11 cellular contexts compared by ENCODE assay signal in the genomic region with DNA sequence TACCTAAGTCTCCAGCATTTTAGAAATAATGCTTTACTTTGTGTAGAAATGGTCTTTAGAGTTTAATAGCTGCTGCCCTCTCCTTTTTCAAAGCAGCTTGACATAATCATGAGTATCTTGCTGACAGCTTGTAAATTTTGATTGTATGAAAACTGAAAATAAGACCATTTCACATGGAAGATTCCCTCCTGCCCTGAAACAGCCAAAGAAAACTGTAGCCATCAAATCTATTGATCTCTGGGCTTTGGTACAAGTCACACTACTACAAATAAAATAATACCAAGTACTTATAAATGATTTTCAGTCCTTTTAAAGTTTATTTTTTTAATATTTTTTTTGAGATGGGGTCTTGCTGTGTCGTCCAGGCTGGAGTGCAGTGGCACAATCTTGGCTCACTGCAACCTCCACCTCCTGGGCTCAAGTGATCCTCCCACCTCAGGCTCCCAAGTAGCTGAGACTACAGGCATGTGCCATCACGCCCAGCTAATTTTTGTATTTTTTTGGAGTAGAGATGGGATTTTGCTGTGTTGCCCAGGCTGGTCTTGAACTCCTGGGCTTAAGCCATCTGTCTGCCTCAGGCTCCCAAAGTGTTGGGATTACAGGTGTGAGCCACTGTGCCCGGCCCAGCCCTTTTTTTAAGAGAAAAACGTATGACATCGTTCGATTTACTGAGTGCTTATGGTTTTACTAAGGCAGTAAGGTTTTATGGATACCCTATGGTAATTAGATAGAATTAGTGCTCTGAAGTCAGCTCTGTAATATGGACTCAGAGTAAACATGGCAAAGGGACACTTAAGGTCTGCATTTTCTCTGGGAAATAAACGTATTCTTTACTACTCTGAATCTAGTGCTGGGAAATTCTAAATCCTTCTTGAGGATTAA. TPM values are rescaled to one million over a fixed set of nuclear protein-coding genes. Genes with fewer than 3 reads are reported as not detected.
DNase-seq lines count a peak whose midpoint lies in the region; ATAC-seq and TF ChIP-seq lines count a peak whose summit lies in the region.
"Had no signal": no experiment of that assay in that cellular context is flagged by ENCODE, and none has a peak within 500 bp of the region (broad histone marks: within the 10 kb centered on the region; RNA-seq: fewer than 3 reads in every experiment).

No MANE protein-coding gene starts in this region.

- H3K27ac Mint-ChIP-seq in T-helper 2 cell treated with Interferon-gamma antibody and Interleukin-4, amounts not matched to agents 5 μg/mL and 100 μg/mL, for 36 hours: peak overlapping the region; percentile 94
- H3K27ac Mint-ChIP-seq in stimulated activated memory B cell treated with anti-CD40 and anti-IgM and Interleukin-4, amounts not matched to agents 10 μg/mL and 1 μg/mL and 100 μg/mL, for 72 hours: peak overlapping the region; percentile 98
- H3K27ac Mint-ChIP-seq: endodermal cell had no signal

- H3K4me3 ChIP-seq in SU-DHL-6 (ENCODE audit: insufficient read depth, low read length, poor library complexity, severe bottlenecking): no peak overlapping the region
- peak overlapping the region in 1 of 4 donors; percentile 33 for H3K4me3 ChIP-seq in esophagus squamous epithelium
- H3K4me3 ChIP-seq: A549, ovary had no signal

- peaks cover 55 to 100% (median 75%) of the 10 kb centered on the region in 3 donors for H3K4me1 ChIP-seq in esophagus squamous epithelium

- ATAC-seq in stimulated activated memory B cell treated with anti-CD40 and anti-IgM and Interleukin-4, amounts not matched to agents 10 μg/mL and 1 μg/mL and 100 μg/mL, for 72 hours: no peak
- ATAC-seq in esophagus mucosa (no peak), GM19452 (IDR thresholded peaks at IDR 0.05; ENCODE audit: unreplicated experiment) (no peak)
- ATAC-seq: A549 had no signal

- peak overlapping the region; percentile 87 for H3K4me3 Mint-ChIP-seq in T-helper 2 cell treated with Interferon-gamma antibody and Interleukin-4, amounts not matched to agents 5 μg/mL and 100 μg/mL, for 36 hours
- peak overlapping the region; percentile 75 for H3K4me3 Mint-ChIP-seq in stimulated activated memory B cell treated with anti-CD40 and anti-IgM and Interleukin-4, amounts not matched to agents 10 μg/mL and 1 μg/mL and 100 μg/mL, for 72 hours
- H3K4me3 Mint-ChIP-seq: endodermal cell had no signal

- no peaks in the 10 kb centered on the region for H3K9me2 ChIP-seq in SU-DHL-6 (replicated peaks; ENCODE audit: insufficient read depth, low read length)

- H3K4me2 ChIP-seq in SU-DHL-6 (ENCODE audit: low read depth, low read length, poor library complexity, severe bottlenecking): peak overlapping the region; percentile 6
- H3K4me2 ChIP-seq: A549 had no signal

- TF ChIP-seq POLR2A in esophagus squamous epithelium (IDR thresholded peaks at IDR 0.05): no peak

- no peak overlapping the region for H3K9ac ChIP-seq in SU-DHL-6 (ENCODE audit: low read length)

- H3K36me3 ChIP-seq in SU-DHL-6 (ENCODE audit: low read length) (no peaks in the 10 kb centered on the region), esophagus squamous epithelium (no peaks in the 10 kb centered on the region)
- H3K36me3 ChIP-seq: ovary had no signal

- no peak overlapping the region for H2AFZ ChIP-seq in SU-DHL-6 (ENCODE audit: low read depth, low read length, severe bottlenecking)

- H3K27me3 ChIP-seq in SU-DHL-6 (ENCODE audit: low read length) (no peaks in the 10 kb centered on the region; the same call in 1 of the 2 replicates), esophagus squamous epithelium (no peaks in the 10 kb centered on the region)
- H3K27me3 ChIP-seq: ovary had no signal

- intact Hi-C loops in esophagus squamous epithelium (cut with DNase I): no loop called here

- no peak for TF ChIP-seq CTCF in SU-DHL-6 (IDR thresholded peaks at IDR 0.05; ENCODE audit: insufficient read depth, low read length, poor library complexity, severe bottlenecking)
- TF ChIP-seq CTCF in esophagus squamous epithelium (IDR thresholded peaks at IDR 0.05): no peak

- WGBS in esophagus squamous epithelium, 2 donors: 31 to 32% methylated on average over 7 of the region's 7 CpGs

- H4K20me1 ChIP-seq in SU-DHL-6 (ENCODE audit: low read depth, low read length): peaks cover 39% of the 10 kb centered on the region

- peaks cover 85% of the 10 kb centered on the region for H3K4me1 Mint-ChIP-seq in T-helper 2 cell treated with Interferon-gamma antibody and Interleukin-4, amounts not matched to agents 5 μg/mL and 100 μg/mL, for 36 hours (ENCODE audit: low read depth)
- H3K4me1 Mint-ChIP-seq in stimulated activated memory B cell treated with anti-CD40 and anti-IgM and Interleukin-4, amounts not matched to agents 10 μg/mL and 1 μg/mL and 100 μg/mL, for 72 hours: peaks cover 95% of the 10 kb centered on the region

- no peaks in the 10 kb centered on the region; the same call in 1 of the 2 replicates for H3F3A ChIP-seq in SU-DHL-6 (ENCODE audit: insufficient read depth)

- no peak for DNase-seq in T-helper 2 cell treated with Interferon-gamma antibody and Interleukin-4, amounts not matched to agents 5 μg/mL and 100 μg/mL, for 36 hours (ENCODE audit: low spot score)
- DNase-seq in T-helper 2 cell (no peak), esophagus squamous epithelium (lab: John Stamatoyannopoulos, UW) (no peak), SW 1271 (lab: John Stamatoyannopoulos, UW) (no peak)
- DNase-seq: endodermal cell, ovary had no signal

- H3K79me2 ChIP-seq in SU-DHL-6 (ENCODE audit: insufficient read depth, low read length): peaks cover 41% of the 10 kb centered on the region

- H3K9me3 Mint-ChIP-seq in T-helper 2 cell treated with Interferon-gamma antibody and Interleukin-4, amounts not matched to agents 5 μg/mL and 100 μg/mL, for 36 hours: no peaks in the 10 kb centered on the region
- H3K9me3 Mint-ChIP-seq in stimulated activated memory B cell treated with anti-CD40 and anti-IgM and Interleukin-4, amounts not matched to agents 10 μg/mL and 1 μg/mL and 100 μg/mL, for 72 hours: no peaks in the 10 kb centered on the region
- H3K9me3 Mint-ChIP-seq: endodermal cell had no signal

- peaks cover 54% of the 10 kb centered on the region for H3K36me3 Mint-ChIP-seq in T-helper 2 cell treated with Interferon-gamma antibody and Interleukin-4, amounts not matched to agents 5 μg/mL and 100 μg/mL, for 36 hours (ENCODE audit: low read depth)
- peaks cover 53% of the 10 kb centered on the region for H3K36me3 Mint-ChIP-seq in stimulated activated memory B cell treated with anti-CD40 and anti-IgM and Interleukin-4, amounts not matched to agents 10 μg/mL and 1 μg/mL and 100 μg/mL, for 72 hours

- H3K27ac ChIP-seq in SU-DHL-6 (ENCODE audit: low read depth, low read length) (no peak overlapping the region), esophagus squamous epithelium (peak overlapping the region; percentile 67 to 97 (median 77))
- H3K27ac ChIP-seq: A549, ovary had no signal

- H3K9me3 ChIP-seq in SU-DHL-6 (ENCODE audit: insufficient read depth, low read length) (no peaks in the 10 kb centered on the region), esophagus squamous epithelium (no peaks in the 10 kb centered on the region)
- H3K9me3 ChIP-seq: A549, ovary had no signal

- no peaks in the 10 kb centered on the region for H3K27me3 Mint-ChIP-seq in T-helper 2 cell treated with Interferon-gamma antibody and Interleukin-4, amounts not matched to agents 5 μg/mL and 100 μg/mL, for 36 hours (ENCODE audit: low read depth)
- no peaks in the 10 kb centered on the region for H3K27me3 Mint-ChIP-seq in stimulated activated memory B cell treated with anti-CD40 and anti-IgM and Interleukin-4, amounts not matched to agents 10 μg/mL and 1 μg/mL and 100 μg/mL, for 72 hours

RNA-seq across cellular contexts. Expression of a gene that starts 7.0 kb away (rescaled TPM):
- total RNA-seq in esophagus squamous epithelium (10 to 100 TPM; 23.6 to 30.6 (median 29.0) TPM), esophagus mucosa (23.3 TPM)
